9 cellular contexts compared by ENCODE assay signal in genomic region chr4:119210760-119211159, GRCh38. TPM values are rescaled to one million over a fixed set of nuclear protein-coding genes. Genes with fewer than 3 reads are reported as not detected.
A peak's percentile ranks its signal among the peaks of the same experiment; 100 is the strongest.
DNase-seq lines count a peak whose midpoint lies in the region; ATAC-seq, FAIRE-seq and TF ChIP-seq lines count a peak whose summit lies in the region.
"Had no signal": no experiment of that assay in that cellular context is flagged by ENCODE, and none has a peak within 500 bp of the region (broad histone marks: within the 10 kb centered on the region; RNA-seq: fewer than 3 reads in every experiment).

No MANE protein-coding gene starts in this region.

- no peaks in the 10 kb centered on the region for H3K36me3 Mint-ChIP-seq in endothelial cell (ENCODE audit: low read depth, unreplicated experiment)

- no peaks in the 10 kb centered on the region for H3K9me3 ChIP-seq in RWPE2 (ENCODE audit: severe bottlenecking)

- no peaks in the 10 kb centered on the region for H3K9me3 Mint-ChIP-seq in endothelial cell (ENCODE audit: unreplicated experiment)

- WGBS in lower leg skin, 2 donors = 80 to 84% methylated on average over 4 of the region's 4 CpGs

- peak overlapping the region; percentile 97 for H3K4me3 Mint-ChIP-seq in endothelial cell (ENCODE audit: unreplicated experiment)

- peaks cover 12% of the 10 kb centered on the region for H3K36me3 ChIP-seq in RWPE2 (ENCODE audit: low read depth)

- peak overlapping the region; percentile 99 for H3K27ac Mint-ChIP-seq in endothelial cell (ENCODE audit: unreplicated experiment)

- peaks cover 13% of the 10 kb centered on the region for H3K27me3 Mint-ChIP-seq in endothelial cell (ENCODE audit: unreplicated experiment)

- no peak for TF ChIP-seq CTCF in RWPE2 (IDR thresholded peaks at IDR 0.05; ENCODE audit: poor library complexity, severe bottlenecking)
- TF ChIP-seq CTCF in endothelial cell (IDR thresholded peaks at IDR 0.05; ENCODE audit: unreplicated experiment) = no peak
- no peak for TF ChIP-seq CTCF in lower leg skin (IDR thresholded peaks at IDR 0.05)

- peaks cover 12% of the 10 kb centered on the region for H3K4me1 Mint-ChIP-seq in endothelial cell (ENCODE audit: unreplicated experiment)

- no peaks in the 10 kb centered on the region for H3K27me3 ChIP-seq in RWPE2 (ENCODE audit: insufficient read depth, poor library complexity, severe bottlenecking)

- H3K27ac ChIP-seq in RWPE2 (ENCODE audit: poor library complexity, severe bottlenecking) = peak overlapping the region; percentile 93

- TF ChIP-seq POLR2A in lower leg skin (IDR thresholded peaks at IDR 0.05) (no peak), GM12892 (IDR thresholded peaks at IDR 0.05; ENCODE audit: low read depth, low read length) (no peak)

- no peak for ATAC-seq in RWPE2 (ENCODE audit: low read depth)

- no peak for FAIRE-seq in GM12892 (lab: Jason Lieb, UNC)
- FAIRE-seq: A204.1 had no signal

- peak; percentile 30 for DNase-seq in SIG-M5 treated with dmso at 0.1 percent for 504 hours (lab: John Stamatoyannopoulos, UW; ENCODE audit: unreplicated experiment)
- no peak for DNase-seq in SIG-M5 (lab: John Stamatoyannopoulos, UW)
- DNase-seq in RWPE2 (ENCODE audit: low spot score) = no peak
- no peak for DNase-seq in endothelial cell (ENCODE audit: low spot score)
- DNase-seq in renal cortical epithelial cell (ENCODE audit: low read depth) = peak; percentile 39
- DNase-seq in NK-92 treated with Interleukin-12 subunit alpha and Interleukin-12 subunit beta, amount 100 ng/mL, for 24 hours (lab: John Stamatoyannopoulos, UW) = no peak
- DNase-seq in lower leg skin (ENCODE audit: low spot score in 2 of 2) = no peak
- no peak for DNase-seq in GM12892 (ENCODE audit: insufficient read length)

- peaks cover 29% of the 10 kb centered on the region for H3K4me1 ChIP-seq in RWPE2 (ENCODE audit: insufficient read depth, poor library complexity, severe bottlenecking)

- intact Hi-C loops in lower leg skin (cut with DNase I; ENCODE audit: low total_unique reads) = no loop called here

- H3K4me3 ChIP-seq in RWPE2 (ENCODE audit: severe bottlenecking) (no peak overlapping the region), lower leg skin (ENCODE audit: low read depth, poor library complexity, severe bottlenecking) (no peak overlapping the region)

RNA-seq across cellular contexts. Expression of gene USP53, which starts 1.8 kb away (rescaled TPM):
- total RNA-seq in endothelial cell (ENCODE audit: unreplicated experiment) = 18.5 TPM
- total RNA-seq in renal cortical epithelial cell = 36.8 and 47.2 TPM in 2 replicates
- total RNA-seq in lower leg skin = 10 to 100 TPM; 34.2 to 56.4 (median 44.8) TPM
- polyA plus RNA-seq in GM12892 (2012; ENCODE audit: missing spikeins) = 2.7 TPM

Comparison
In these comparisons a context has a peak if more than half of its experiments do, and no peak if none do; other contexts are left out.
1. DNase-seq: peak in SIG-M5 treated with dmso at 0.1 percent for 504 hours (single experiment) and renal cortical epithelial cell (single experiment); none in SIG-M5 (single experiment), RWPE2 (single experiment), endothelial cell (single experiment), NK-92 treated with Interleukin-12 subunit alpha and Interleukin-12 subunit beta, amount 100 ng/mL, for 24 hours (single experiment), lower leg skin (0 of 2) and GM12892 (single experiment).